ENCODE assay signal across 1 cellular context in the genomic region with DNA sequence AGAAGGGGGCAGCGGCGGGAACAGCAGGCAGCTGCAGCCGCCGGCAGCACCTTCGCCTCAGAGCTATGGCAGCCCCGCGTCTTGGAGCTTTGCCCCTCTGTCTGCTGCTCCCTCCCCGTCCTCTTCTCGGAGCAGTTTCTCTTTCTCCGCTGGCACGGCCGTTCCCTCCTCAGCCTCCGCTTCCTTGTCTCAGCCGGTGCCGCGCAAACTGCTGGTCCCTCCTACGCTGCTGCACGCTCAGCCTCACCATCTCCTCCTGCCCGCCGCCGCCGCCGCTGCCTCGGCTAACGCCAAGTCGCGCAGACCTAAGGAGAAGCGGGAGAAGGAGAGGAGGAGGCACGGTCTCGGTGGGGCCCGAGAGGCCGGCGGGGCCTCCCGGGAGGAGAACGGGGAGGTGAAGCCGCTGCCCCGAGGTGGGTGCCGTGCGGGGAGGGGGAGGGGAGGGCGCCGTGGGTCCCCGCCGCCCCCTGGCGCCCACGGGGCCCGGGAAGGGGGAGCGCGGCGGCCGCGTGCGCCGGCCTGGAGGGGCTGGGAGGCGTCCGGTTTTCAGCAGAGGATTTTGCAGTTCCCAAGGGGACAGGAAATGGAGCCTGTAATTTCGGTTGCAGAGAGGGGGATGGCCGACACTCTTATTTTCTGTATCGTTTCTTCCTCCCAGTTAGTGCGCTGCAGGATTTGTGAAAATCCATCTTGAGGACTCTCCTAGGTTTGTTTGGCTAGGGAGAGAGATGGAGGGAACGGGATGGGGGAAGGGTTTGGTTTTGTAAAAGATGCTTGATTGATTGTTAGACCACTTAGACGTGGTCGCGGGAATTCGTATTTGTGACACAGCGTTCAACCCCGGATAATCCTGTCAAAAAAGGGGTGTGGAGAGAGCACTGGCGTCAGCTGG.
A peak's percentile ranks its signal among the peaks of the same experiment; 100 is the strongest.
TF ChIP-seq lines count a peak whose summit lies in the region.

No MANE protein-coding gene starts in this region.

TF ChIP-seq in GM12878, 131 proteins besides CTCF, POLR2A, EP300 and RAD21 (continued from another document):
- no peak for TF ChIP-seq ETV6 (conservative IDR thresholded peaks at IDR 0.05 in 1 of 2, IDR thresholded peaks at IDR 0.05 in 1 of 2; ENCODE audit: borderline replicate concordance in 1 of 2, low read depth in 1 of 2)
- TF ChIP-seq YBX1 (IDR thresholded peaks at IDR 0.05) = no peak
- 0 out of 2 replicates have a peak, but pooled peaks have one; percentile 45 for TF ChIP-seq CHD1 (IDR thresholded peaks at IDR 0.05; ENCODE audit: low read depth, low read length)
- 0 out of 2 replicates have a peak, but pooled peaks have one; percentile 8 for TF ChIP-seq SIN3A (IDR thresholded peaks at IDR 0.05; ENCODE audit: low read depth, low read length)
- TF ChIP-seq CBX5 (IDR thresholded peaks at IDR 0.05; ENCODE audit: low read depth) = no peak
- TF ChIP-seq SP1 (IDR thresholded peaks at IDR 0.05; ENCODE audit: low read depth, low read length) = no peak
- 0 out of 2 replicates have a peak, but pooled peaks have one; percentile 61 for TF ChIP-seq WRNIP1 (IDR thresholded peaks at IDR 0.05; ENCODE audit: borderline replicate concordance, low read depth, low read length)
- TF ChIP-seq KAT2A (conservative IDR thresholded peaks at IDR 0.05; ENCODE audit: control insufficient read depth, low read depth, low read length) = no peak
- TF ChIP-seq JUNB (IDR thresholded peaks at IDR 0.05) = no peak
- no peak for TF ChIP-seq ZBTB33 (IDR thresholded peaks at IDR 0.05)
- TF ChIP-seq IRF4 (IDR thresholded peaks at IDR 0.05; ENCODE audit: low read depth, low read length) = no peak
- TF ChIP-seq ZNF384 (IDR thresholded peaks at IDR 0.05; ENCODE audit: borderline replicate concordance, low read depth, low read length) = no peak
- no peak for TF ChIP-seq USF2 (IDR thresholded peaks at IDR 0.05; ENCODE audit: borderline replicate concordance, low read depth, low read length)
- TF ChIP-seq RCOR1 (conservative IDR thresholded peaks at IDR 0.05; ENCODE audit: low read depth, low read length) = no peak
- TF ChIP-seq TAF1 (IDR thresholded peaks at IDR 0.05; ENCODE audit: borderline replicate concordance, low read depth, low read length) = no peak
- TF ChIP-seq, protein P1, sequence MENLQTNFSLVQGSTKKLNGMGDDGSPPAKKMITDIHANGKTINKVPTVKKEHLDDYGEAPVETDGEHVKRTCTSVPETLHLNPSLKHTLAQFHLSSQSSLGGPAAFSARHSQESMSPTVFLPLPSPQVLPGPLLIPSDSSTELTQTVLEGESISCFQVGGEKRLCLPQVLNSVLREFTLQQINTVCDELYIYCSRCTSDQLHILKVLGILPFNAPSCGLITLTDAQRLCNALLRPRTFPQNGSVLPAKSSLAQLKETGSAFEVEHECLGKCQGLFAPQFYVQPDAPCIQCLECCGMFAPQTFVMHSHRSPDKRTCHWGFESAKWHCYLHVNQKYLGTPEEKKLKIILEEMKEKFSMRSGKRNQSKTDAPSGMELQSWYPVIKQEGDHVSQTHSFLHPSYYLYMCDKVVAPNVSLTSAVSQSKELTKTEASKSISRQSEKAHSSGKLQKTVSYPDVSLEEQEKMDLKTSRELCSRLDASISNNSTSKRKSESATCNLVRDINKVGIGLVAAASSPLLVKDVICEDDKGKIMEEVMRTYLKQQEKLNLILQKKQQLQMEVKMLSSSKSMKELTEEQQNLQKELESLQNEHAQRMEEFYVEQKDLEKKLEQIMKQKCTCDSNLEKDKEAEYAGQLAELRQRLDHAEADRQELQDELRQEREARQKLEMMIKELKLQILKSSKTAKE (IDR thresholded peaks at IDR 0.05; ENCODE audit: low read depth, poor library complexity, severe bottlenecking) = no peak
- TF ChIP-seq, protein P2, sequence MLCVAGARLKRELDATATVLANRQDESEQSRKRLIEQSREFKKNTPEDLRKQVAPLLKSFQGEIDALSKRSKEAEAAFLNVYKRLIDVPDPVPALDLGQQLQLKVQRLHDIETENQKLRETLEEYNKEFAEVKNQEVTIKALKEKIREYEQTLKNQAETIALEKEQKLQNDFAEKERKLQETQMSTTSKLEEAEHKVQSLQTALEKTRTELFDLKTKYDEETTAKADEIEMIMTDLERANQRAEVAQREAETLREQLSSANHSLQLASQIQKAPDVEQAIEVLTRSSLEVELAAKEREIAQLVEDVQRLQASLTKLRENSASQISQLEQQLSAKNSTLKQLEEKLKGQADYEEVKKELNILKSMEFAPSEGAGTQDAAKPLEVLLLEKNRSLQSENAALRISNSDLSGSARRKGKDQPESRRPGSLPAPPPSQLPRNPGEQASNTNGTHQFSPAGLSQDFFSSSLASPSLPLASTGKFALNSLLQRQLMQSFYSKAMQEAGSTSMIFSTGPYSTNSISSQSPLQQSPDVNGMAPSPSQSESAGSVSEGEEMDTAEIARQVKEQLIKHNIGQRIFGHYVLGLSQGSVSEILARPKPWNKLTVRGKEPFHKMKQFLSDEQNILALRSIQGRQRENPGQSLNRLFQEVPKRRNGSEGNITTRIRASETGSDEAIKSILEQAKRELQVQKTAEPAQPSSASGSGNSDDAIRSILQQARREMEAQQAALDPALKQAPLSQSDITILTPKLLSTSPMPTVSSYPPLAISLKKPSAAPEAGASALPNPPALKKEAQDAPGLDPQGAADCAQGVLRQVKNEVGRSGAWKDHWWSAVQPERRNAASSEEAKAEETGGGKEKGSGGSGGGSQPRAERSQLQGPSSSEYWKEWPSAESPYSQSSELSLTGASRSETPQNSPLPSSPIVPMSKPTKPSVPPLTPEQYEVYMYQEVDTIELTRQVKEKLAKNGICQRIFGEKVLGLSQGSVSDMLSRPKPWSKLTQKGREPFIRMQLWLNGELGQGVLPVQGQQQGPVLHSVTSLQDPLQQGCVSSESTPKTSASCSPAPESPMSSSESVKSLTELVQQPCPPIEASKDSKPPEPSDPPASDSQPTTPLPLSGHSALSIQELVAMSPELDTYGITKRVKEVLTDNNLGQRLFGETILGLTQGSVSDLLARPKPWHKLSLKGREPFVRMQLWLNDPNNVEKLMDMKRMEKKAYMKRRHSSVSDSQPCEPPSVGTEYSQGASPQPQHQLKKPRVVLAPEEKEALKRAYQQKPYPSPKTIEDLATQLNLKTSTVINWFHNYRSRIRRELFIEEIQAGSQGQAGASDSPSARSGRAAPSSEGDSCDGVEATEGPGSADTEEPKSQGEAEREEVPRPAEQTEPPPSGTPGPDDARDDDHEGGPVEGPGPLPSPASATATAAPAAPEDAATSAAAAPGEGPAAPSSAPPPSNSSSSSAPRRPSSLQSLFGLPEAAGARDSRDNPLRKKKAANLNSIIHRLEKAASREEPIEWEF (IDR thresholded peaks at IDR 0.05; ENCODE audit: insufficient replicate concordance, low read depth, low read length) = no peak
- TF ChIP-seq LARP7 (IDR thresholded peaks at IDR 0.05) = peak; percentile 76
- no peak for TF ChIP-seq HDAC6 (IDR thresholded peaks at IDR 0.05; ENCODE audit: unreplicated experiment)
- no peak for TF ChIP-seq NFXL1 (IDR thresholded peaks at IDR 0.05; ENCODE audit: borderline replicate concordance)
- TF ChIP-seq NFYA (IDR thresholded peaks at IDR 0.05; ENCODE audit: borderline replicate concordance, low read depth, low read length) = no peak
- TF ChIP-seq SPI1 (IDR thresholded peaks at IDR 0.05; ENCODE audit: borderline replicate concordance, insufficient read depth, low read depth, low read length) = no peak
- TF ChIP-seq CBX3 (IDR thresholded peaks at IDR 0.05; ENCODE audit: borderline replicate concordance, low read depth) = no peak
- no peak for TF ChIP-seq CHD2 (IDR thresholded peaks at IDR 0.05; ENCODE audit: borderline replicate concordance, low read depth, low read length)
- no peak; the same call in 1 of the 2 replicates for TF ChIP-seq RBBP5 (conservative IDR thresholded peaks at IDR 0.05)
- TF ChIP-seq EED (IDR thresholded peaks at IDR 0.05; ENCODE audit: low read depth) = 0 out of 2 replicates have a peak, but pooled peaks have one; percentile 56
- TF ChIP-seq ASH2L (IDR thresholded peaks at IDR 0.05; ENCODE audit: borderline replicate concordance, low read depth) = 0 out of 2 replicates have a peak, but pooled peaks have one; percentile 20
